ENCODE assay signal across 8 cellular contexts in the genomic region with DNA sequence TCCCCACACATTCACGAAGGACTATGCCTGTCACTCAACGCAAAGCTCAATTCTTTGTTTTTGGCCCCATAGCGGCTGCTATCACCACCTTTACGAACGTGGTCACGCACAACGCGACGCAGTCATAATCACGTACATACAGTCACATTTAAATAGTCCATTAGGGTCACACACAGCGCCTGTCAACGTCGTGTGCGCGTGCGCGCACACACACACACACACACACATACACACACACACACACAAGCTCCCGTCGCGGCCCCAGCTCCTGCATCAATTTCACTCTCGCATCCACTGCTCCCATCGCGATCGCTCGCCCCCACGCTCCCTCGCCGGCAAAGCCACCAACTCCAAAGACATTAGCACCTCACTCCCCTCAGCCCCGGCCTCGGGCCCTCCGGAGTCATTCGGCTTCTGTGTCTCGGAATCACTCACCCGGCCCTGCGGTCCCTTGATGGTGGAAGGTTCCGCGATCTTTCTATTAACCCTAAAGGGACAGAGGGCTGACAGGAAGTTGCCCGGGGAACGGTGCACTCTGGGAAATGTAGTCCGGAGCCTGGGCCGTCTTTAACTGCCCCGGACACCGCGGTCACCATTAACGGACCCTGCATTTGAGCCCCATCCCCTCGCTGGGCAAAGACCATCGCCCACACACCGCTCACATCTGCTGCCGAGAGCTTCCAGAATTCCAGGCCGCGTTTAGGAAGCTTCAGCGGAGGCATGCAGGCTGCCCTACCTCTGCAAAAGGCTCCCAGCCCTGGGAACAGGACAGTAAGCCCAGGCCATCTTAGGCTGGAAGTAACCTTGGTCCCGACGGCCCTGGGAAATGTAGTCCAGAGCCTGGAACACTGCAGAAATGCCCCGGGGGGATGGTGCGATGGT. TPM values are rescaled to one million over a fixed set of nuclear protein-coding genes. Genes with fewer than 3 reads are reported as not detected.
DNase-seq lines count a peak whose midpoint lies in the region; ATAC-seq, FAIRE-seq and TF ChIP-seq lines count a peak whose summit lies in the region.

Gene ZNF790 (minus strand): TSS at position 486 of the 882 bp plus-strand sequence. CDS start 12,768 bp downstream, outside the sequence.

- peak within 1 kb of the TSS; percentile 97 for H3K4ac ChIP-seq in IMR-90 (ENCODE audit: low read depth, low read length)

- H3K36me3 ChIP-seq in IMR-90 (ENCODE audit: control insufficient read depth, insufficient read depth, low read length) (peaks cover 2% of the 10 kb centered on the region), RWPE2 (ENCODE audit: low read depth) (peaks cover 36% of the 10 kb centered on the region), neural progenitor cell (peaks cover 8% of the 10 kb centered on the region), stomach (peaks cover 8 to 34% (median 16%) of the 10 kb centered on the region in 4 donors)

- H3K27me3 ChIP-seq in IMR-90 (ENCODE audit: control insufficient read depth, insufficient read depth, low read length) = no peaks in the 10 kb centered on the region
- H3K27me3 ChIP-seq in RWPE2 (ENCODE audit: insufficient read depth, poor library complexity, severe bottlenecking) = no peaks in the 10 kb centered on the region
- no peaks in the 10 kb centered on the region for H3K27me3 ChIP-seq in foreskin keratinocyte
- no peaks in the 10 kb centered on the region for H3K27me3 ChIP-seq in neural progenitor cell
- H3K27me3 ChIP-seq in stomach = no peaks in the 10 kb centered on the region

- ATAC-seq in GM21515 (IDR thresholded peaks at IDR 0.05; ENCODE audit: unreplicated experiment) = peak; percentile 80
- ATAC-seq in IMR-90 (ENCODE audit: low read depth) = peak; percentile 95
- peak; percentile 95 for ATAC-seq in RWPE2 (ENCODE audit: low read depth)
- ATAC-seq in foreskin keratinocyte = peak; percentile 93

- TF ChIP-seq RAD21 in IMR-90 (IDR thresholded peaks at IDR 0.05; ENCODE audit: low read length) = no peak

- 0 out of 2 replicates have a peak, but pooled peaks cover 1% of the 10 kb centered on the region for H3K4me1 ChIP-seq in IMR-90 (ENCODE audit: control insufficient read depth, insufficient read depth, low read length)
- H3K4me1 ChIP-seq in RWPE2 (ENCODE audit: insufficient read depth, poor library complexity, severe bottlenecking) = peaks cover 4% of the 10 kb centered on the region
- H3K4me1 ChIP-seq in foreskin keratinocyte = no peaks in the 10 kb centered on the region
- peaks cover 7% of the 10 kb centered on the region for H3K4me1 ChIP-seq in neural progenitor cell
- H3K4me1 ChIP-seq in stomach = peaks cover 9 to 29% (median 23%) of the 10 kb centered on the region in 4 donors

- H3K36me3 Mint-ChIP-seq in neural progenitor cell = peaks cover 45% of the 10 kb centered on the region

- H3K4me3 ChIP-seq in IMR-90 (ENCODE audit: insufficient read depth, low read depth, low read length) (peak within 1 kb of the TSS; percentile 70), RWPE2 (ENCODE audit: severe bottlenecking) (peak within 1 kb of the TSS; percentile 53), neural progenitor cell (peak within 1 kb of the TSS; percentile 68), stomach (peak within 1 kb of the TSS; percentile 74 to 80 (median 76))

- H3F3A ChIP-seq in neural progenitor cell (ENCODE audit: low read depth) = peaks cover 7% of the 10 kb centered on the region

- POLR2A ChIA-PET in IMR-90 (lab: Charles Lee; ENCODE audit: unreplicated experiment) = interaction anchor here (1.0 to 1.3 kb wide), 2 partner anchors 12 kb away, joined by 5 read pairs; partner anchors contain the start of gene ZNF345

- peak within 1 kb of the TSS; percentile 92 for H3K18ac ChIP-seq in IMR-90 (ENCODE audit: low read depth, low read length)

- TF ChIP-seq EP300 in stomach (IDR thresholded peaks at IDR 0.05) = no peak

- H2BK5ac ChIP-seq in IMR-90 (ENCODE audit: low read depth, low read length, poor library complexity, severe bottlenecking) = peak within 1 kb of the TSS; percentile 97

- peak within 1 kb of the TSS; percentile 96 for H4K91ac ChIP-seq in IMR-90 (ENCODE audit: insufficient read depth, low read depth, low read length)

- no peak for TF ChIP-seq CTCF in D721Med (IDR thresholded peaks at IDR 0.05; ENCODE audit: insufficient read depth, missing control alignments)
- no peak for TF ChIP-seq CTCF in IMR-90 (conservative IDR thresholded peaks at IDR 0.05; ENCODE audit: low read depth, low read length)
- TF ChIP-seq CTCF in RWPE2 (IDR thresholded peaks at IDR 0.05; ENCODE audit: poor library complexity, severe bottlenecking) = no peak
- no peak for TF ChIP-seq CTCF in foreskin keratinocyte (conservative IDR thresholded peaks at IDR 0.05)
- no peak for TF ChIP-seq CTCF in neural progenitor cell (IDR thresholded peaks at IDR 0.05)
- no peak for TF ChIP-seq CTCF in stomach (IDR thresholded peaks at IDR 0.05)

- no peak for FAIRE-seq in D721Med (lab: Jason Lieb, UNC)

- H3K79me2 ChIP-seq in neural progenitor cell (ENCODE audit: low read depth) = peaks cover 55% of the 10 kb centered on the region

- in situ Hi-C loops in IMR-90 (cut with MboI; ENCODE audit: low sequenced_read_pairs) = no loop called here

- H3K9me3 ChIP-seq in IMR-90 (ENCODE audit: control insufficient read depth, insufficient read depth, low read length) = peaks cover 17% of the 10 kb centered on the region
- H3K9me3 ChIP-seq in RWPE2 (ENCODE audit: severe bottlenecking) = peaks cover 4% of the 10 kb centered on the region
- H3K9me3 ChIP-seq in neural progenitor cell (ENCODE audit: low read depth) = no peaks in the 10 kb centered on the region
- peaks cover 18 to 56% (median 38%) of the 10 kb centered on the region in 4 donors for H3K9me3 ChIP-seq in stomach

- peak within 1 kb of the TSS; percentile 87 for H3K4me2 ChIP-seq in IMR-90 (ENCODE audit: low read depth, low read length)
- H3K4me2 ChIP-seq in neural progenitor cell = peak within 1 kb of the TSS; percentile 83

- peak within 1 kb of the TSS; percentile 41; the same call in 1 of the 2 replicates for H2BK20ac ChIP-seq in IMR-90 (ENCODE audit: low read depth, low read length)

- peak within 1 kb of the TSS; percentile 1; the same call in 1 of the 3 replicates for H2BK15ac ChIP-seq in IMR-90 (ENCODE audit: low read depth, low read length)

- peaks cover 14 to 23% of the 10 kb centered on the region in 2 experiments for H3K79me1 ChIP-seq in IMR-90 (ENCODE audit: low read depth in 1 of 2, low read length in 2 of 2)

- peak within 1 kb of the TSS; percentile 94 for H2AK9ac ChIP-seq in IMR-90 (replicated peaks; ENCODE audit: low read depth, low read length, poor library complexity)

- H3K9ac ChIP-seq in IMR-90 (ENCODE audit: low read depth, low read length) (peak within 1 kb of the TSS; percentile 87), neural progenitor cell (peak within 1 kb of the TSS; percentile 75)

- intact Hi-C loops in IMR-90 (cut with micrococcal nuclease) = loop anchor here (1.0 kb wide), 1 partner anchor 12 kb away; the partner anchor contains the start of gene ZNF345
- intact Hi-C loops in stomach (cut with DNase I; ENCODE audit: low total_unique reads) = loop anchor here (10.0 kb wide), 1 partner anchor 63 kb away; the partner anchor contains the start of gene ZNF850

- BruUV-seq in IMR-90 (replicated peaks; lab: Mats Ljungman, UMichigan) = no TSS peak

- dilution Hi-C loops in IMR-90 (cut with HindIII; ENCODE audit: low sequenced_read_pairs, unreplicated experiment) = no loop called here

- H3K4me3 Mint-ChIP-seq in neural progenitor cell = no peak within 1 kb of the TSS

- H4K20me1 ChIP-seq in IMR-90 (ENCODE audit: insufficient read depth, low read length) = no peaks in the 10 kb centered on the region
- no peaks in the 10 kb centered on the region for H4K20me1 ChIP-seq in neural progenitor cell (ENCODE audit: low read depth)

- H3K9me3 Mint-ChIP-seq in neural progenitor cell = peaks cover 52% of the 10 kb centered on the region

- peak within 1 kb of the TSS; percentile 79 to 97 for H4K8ac ChIP-seq in IMR-90 (ENCODE audit: low read depth in 2 of 2, low read length in 2 of 2)

- H3K14ac ChIP-seq in IMR-90 (replicated peaks; ENCODE audit: low read depth, low read length) = peak within 1 kb of the TSS; percentile 99

- H3K27me3 Mint-ChIP-seq in neural progenitor cell (ENCODE audit: insufficient read depth, low read depth) = peaks cover 2% of the 10 kb centered on the region

- WGBS in IMR-90 (ENCODE audit: extremely low coverage in 2 of 2, insufficient read length in 1 of 2), 2 experiments = 3% methylated on average over 29 of the region's 56 CpGs; no CpG with 5 or more reads in 1 of the 2 experiments
- 0 to 1% (median 1%) methylated on average over 49 to 56 of the region's 56 CpGs for WGBS in stomach, 5 donors

- no peak within 1 kb of the TSS for H3K27ac Mint-ChIP-seq in neural progenitor cell

- H4K5ac ChIP-seq in IMR-90 (ENCODE audit: low read depth, low read length) = peak within 1 kb of the TSS; percentile 94

- no peaks in the 10 kb centered on the region for H3K9me1 ChIP-seq in IMR-90 (ENCODE audit: insufficient read depth, low read length)

- H3K23ac ChIP-seq in IMR-90 (ENCODE audit: low read depth, low read length) = peak within 1 kb of the TSS; percentile 91

- H3K27ac ChIP-seq in IMR-90 (ENCODE audit: insufficient read depth, low read length) (peak within 1 kb of the TSS; percentile 95), RWPE2 (ENCODE audit: poor library complexity, severe bottlenecking) (peak within 1 kb of the TSS; percentile 51), foreskin keratinocyte (peak within 1 kb of the TSS; percentile 59), neural progenitor cell (peak within 1 kb of the TSS; percentile 82), stomach (peak within 1 kb of the TSS; percentile 84 to 95 (median 92))

- H2BK120ac ChIP-seq in IMR-90 (ENCODE audit: low read depth, low read length) = peak within 1 kb of the TSS; percentile 78

- peak; percentile 75 for DNase-seq in D721Med (ENCODE audit: insufficient read length, low spot score)
- DNase-seq in IMR-90 = peak; percentile 89
- peak; percentile 82 for DNase-seq in RWPE2 (ENCODE audit: low spot score)
- DNase-seq in activated gamma-delta T cell treated with Interleukin-2 at 50 U/mL for 16 hours = peak; percentile 77
- peak; percentile 84 to 89 for DNase-seq in foreskin keratinocyte
- peak; percentile 94 for DNase-seq in neural progenitor cell (ENCODE audit: low spot score)
- DNase-seq in stomach = peak; percentile 86

- H2AFZ ChIP-seq in IMR-90 (replicated peaks; ENCODE audit: low read length, poor library complexity) (peak within 1 kb of the TSS; percentile 99), neural progenitor cell (replicated peaks) (peak within 1 kb of the TSS; percentile 95)

- H3K4me1 Mint-ChIP-seq in neural progenitor cell = no peaks in the 10 kb centered on the region

- H2AK5ac ChIP-seq in IMR-90 (ENCODE audit: low read depth, low read length) = peak within 1 kb of the TSS; percentile 63; the same call in 1 of the 2 replicates

- TF ChIP-seq POLR2A in IMR-90 (IDR thresholded peaks at IDR 0.05; ENCODE audit: low read depth, low read length) (peak; percentile 48; the same call in 1 of the 2 replicates), stomach (IDR thresholded peaks at IDR 0.05) (no peak)

- H3K56ac ChIP-seq in IMR-90 (ENCODE audit: extremely low read depth, insufficient read depth, low read length) = peak within 1 kb of the TSS; percentile 86

- CTCF ChIA-PET in IMR-90 (lab: Yijun Ruan, JAX) = interaction anchor here (0.5 kb wide), 1 partner anchor 21 kb away, joined by 3 read pairs; no protein-coding TSS in a partner anchor

RNA-seq across cellular contexts. Expression of gene ZNF790, which starts in this region (rescaled TPM):
- 4.3 and 6.4 TPM in 2 replicates for total RNA-seq in IMR-90 (2012; rRNA removed)
- 0.97 and 1.5 TPM in 2 replicates for polyA plus RNA-seq in IMR-90 (2012; rRNA removed)
- polyA plus RNA-seq in IMR-90 (2012; cell fraction: cytosol; rRNA removed) = 0.34 and 0.62 TPM in 2 replicates
- 0.36 and 0.80 TPM in 2 replicates for polyA plus RNA-seq in IMR-90 (2012; cell fraction: nucleus; rRNA removed; ENCODE audit: low replicate concordance)
- 6.1 and 6.5 TPM in 2 replicates for total RNA-seq in foreskin keratinocyte
- polyA plus RNA-seq in foreskin keratinocyte = 2.6 and 2.9 TPM in 2 replicates
- 13.7 and 18.8 TPM in 2 replicates for total RNA-seq in neural progenitor cell (ENCODE audit: low replicate concordance)
- 10 to 100 TPM in 1 of 5 donors, 1 to 10 TPM in 3, not detected in 1; 1.2 to 13.6 (median 8.2) TPM for total RNA-seq in stomach
- 1 to 10 TPM; 2.3 to 2.7 (median 2.6) TPM for polyA plus RNA-seq in stomach

Comparison
In these comparisons a context has a peak if more than half of its experiments do, and no peak if none do; other contexts are left out.
1. Peak in every context shown above with its lines: DNase-seq, ATAC-seq, H3K4me3 ChIP-seq and H3K27ac ChIP-seq.